ENCODE assay signal across 8 cellular contexts in the genomic region with DNA sequence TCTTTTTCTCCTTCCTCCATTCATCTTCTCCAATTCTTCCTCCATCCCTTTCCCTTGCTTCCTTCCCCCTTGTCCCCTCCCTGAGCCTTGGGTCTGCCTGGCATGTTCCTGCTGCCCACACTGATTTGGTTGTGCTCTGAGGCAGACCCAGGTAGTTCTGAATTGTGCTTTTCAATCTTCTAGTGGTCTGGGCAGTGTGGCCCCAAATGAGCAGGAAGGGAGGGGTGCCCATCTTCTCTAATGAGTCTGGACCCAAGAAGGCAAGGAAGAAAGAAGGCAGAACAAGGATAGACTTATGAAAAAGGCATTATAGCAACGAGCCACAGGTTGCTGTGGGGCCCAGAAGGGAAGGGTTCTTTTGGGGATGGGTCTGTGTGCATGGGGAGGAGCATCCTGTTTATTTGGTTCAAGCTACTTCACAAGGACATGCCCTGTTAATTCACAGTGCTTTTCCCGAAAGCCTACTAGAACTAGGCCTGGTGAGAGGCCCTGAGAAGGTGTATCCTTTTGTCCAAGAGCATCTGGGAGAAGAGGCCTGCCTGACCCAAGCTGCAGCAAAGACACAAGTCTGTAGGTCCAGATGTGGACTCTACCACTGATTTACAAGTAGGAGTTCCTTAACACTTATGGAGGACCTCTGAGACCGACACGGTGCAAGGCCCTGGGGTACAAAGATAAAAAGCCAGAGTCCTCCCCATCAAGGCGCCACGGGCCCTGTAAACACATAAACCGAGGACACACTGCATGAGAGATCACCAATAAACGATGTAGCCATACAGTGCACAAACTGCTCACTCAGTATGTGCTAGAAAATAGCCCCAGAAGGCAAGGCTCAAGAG. TPM values are rescaled to one million over a fixed set of nuclear protein-coding genes. Genes with fewer than 3 reads are reported as not detected.
A peak's percentile ranks its signal among the peaks of the same experiment; 100 is the strongest.
DNase-seq lines count a peak whose midpoint lies in the region; ATAC-seq and TF ChIP-seq lines count a peak whose summit lies in the region.

No MANE protein-coding gene starts in this region.

- H3K36me3 Mint-ChIP-seq in activated B cell treated with CpG ODN at 0.5 μM for 24 hours (ENCODE audit: low read depth): peaks cover 5% of the 10 kb centered on the region

- peak overlapping the region; percentile 77 for H2AFZ ChIP-seq in HCT116 (ENCODE audit: low read depth, low read length, poor library complexity, severe bottlenecking)

- ATAC-seq in HCT116 (no peak), activated B cell treated with CpG ODN at 0.5 μM for 24 hours (ENCODE audit: low read depth) (no peak), left ventricle myocardium superior (no peak), HG02938 (IDR thresholded peaks at IDR 0.05; ENCODE audit: unreplicated experiment) (no peak)

- TF ChIP-seq POLR2A in HCT116 (IDR thresholded peaks at IDR 0.05; ENCODE audit: borderline replicate concordance, extremely low read depth, insufficient read depth, insufficient read length): no peak

- H3K27ac ChIP-seq in HCT116 (ENCODE audit: low read depth, low read length) (peak overlapping the region; percentile 35), skin epidermis (peak overlapping the region in 19 of 21 experiments; percentile 39 to 99 (median 81))

- BruUV-seq in HCT116 (replicated peaks; lab: Mats Ljungman, UMichigan): no TSS peak

- peak overlapping the region; percentile 86 for H3K4me2 ChIP-seq in HCT116 (ENCODE audit: low read length)

- H4K20me1 ChIP-seq in HCT116 (ENCODE audit: insufficient read depth): no peaks in the 10 kb centered on the region

- peak overlapping the region; percentile 62 for H3K9ac ChIP-seq in HCT116 (ENCODE audit: low read length)

- H3K27me3 ChIP-seq in HCT116 (ENCODE audit: insufficient read depth, low read length): no peaks in the 10 kb centered on the region

- intact Hi-C loops in HCT116 (cut with micrococcal nuclease): no loop called here
- intact Hi-C loops in activated B cell treated with CpG ODN at 0.5 μM for 24 hours (cut with micrococcal nuclease): loop anchor here (5.0 to 10.0 kb wide), 3 partner anchors 458 to 1195 kb away; partner anchors contain the start of genes DCAF5 and MAP3K9
- intact Hi-C loops in left ventricle myocardium superior (cut with micrococcal nuclease): loop anchor here (10.0 kb wide), 1 partner anchor 55 kb away; no protein-coding TSS in a partner anchor

- RAD21 ChIA-PET in HCT116 (lab: Charles Lee; ENCODE audit: low non-redundant PET in 1 of 2, low total read pairs in 2 of 2, uncharacterized antibody in 2 of 2, unreplicated experiment in 2 of 2): interaction anchor here in 1 of 2 experiments (0.7 kb wide), 1 partner anchor 69 kb away, joined by 3 read pairs; no protein-coding TSS in a partner anchor

- peak overlapping the region; percentile 57 to 61 for H3K4me3 ChIP-seq in HCT116 (replicated peaks in 1 of 2; ENCODE audit: low read depth in 1 of 2, low read length in 2 of 2)
- H3K4me3 ChIP-seq in skin epidermis: peak overlapping the region in 6 of 7 experiments; percentile 62 to 91 (median 86)

- no peaks in the 10 kb centered on the region for H3K27me3 Mint-ChIP-seq in activated B cell treated with CpG ODN at 0.5 μM for 24 hours

- TF ChIP-seq CTCF in HCT116 (IDR thresholded peaks at IDR 0.05 in 2 of 3, conservative IDR thresholded peaks at IDR 0.05 in 1 of 3; ENCODE audit: borderline replicate concordance in 1 of 3, insufficient read depth in 1 of 3, low read depth in 2 of 3, low read length in 2 of 3) (no peak), activated B cell treated with CpG ODN at 0.5 μM for 24 hours (IDR thresholded peaks at IDR 0.05) (no peak)

- POLR2A ChIA-PET in HCT116 (lab: Charles Lee) (no interaction called here), activated B cell treated with CpG ODN at 0.5 μM for 24 hours (lab: Charles Lee) (interaction anchor here (0.6 to 3.4 kb wide), 15 partner anchors 13 to 1045 kb away, joined by 3 to 38 read pairs (median 6); partner anchors contain the start of genes ERH, SLC39A9 and SRSF5)

- H3K79me2 ChIP-seq in HCT116 (ENCODE audit: insufficient read depth, low read length): no peaks in the 10 kb centered on the region; the same call in 1 of the 2 replicates

- no peaks in the 10 kb centered on the region for H3K9me3 Mint-ChIP-seq in activated B cell treated with CpG ODN at 0.5 μM for 24 hours

- H3K4me3 Mint-ChIP-seq in activated B cell treated with CpG ODN at 0.5 μM for 24 hours: peak overlapping the region; percentile 81

- no peaks in the 10 kb centered on the region for H3K9me2 ChIP-seq in HCT116 (ENCODE audit: insufficient read depth)

- no peak for TF ChIP-seq RAD21 in HCT116 (IDR thresholded peaks at IDR 0.05; ENCODE audit: low read depth)

- H3K36me3 ChIP-seq in HCT116 (ENCODE audit: control insufficient read depth in 1 of 2, insufficient read depth in 2 of 2, low read length in 2 of 2): no peaks in the 10 kb centered on the region

- peaks cover 16 to 29% of the 10 kb centered on the region in 2 experiments for H3K4me1 ChIP-seq in HCT116 (ENCODE audit: control insufficient read depth in 1 of 2, insufficient read depth in 2 of 2, low read length in 2 of 2)

- no peaks in the 10 kb centered on the region for H3K9me3 ChIP-seq in HCT116 (ENCODE audit: control insufficient read depth in 1 of 2, insufficient read depth in 1 of 2, low read depth in 1 of 2, low read length in 2 of 2)

- H3K27ac Mint-ChIP-seq in activated B cell treated with CpG ODN at 0.5 μM for 24 hours: peak overlapping the region; percentile 84

- CTCF ChIA-PET in HCT116 (lab: Charles Lee) (interaction anchor here (1.1 kb wide), 1 partner anchor 22 kb away, joined by 3 read pairs; no protein-coding TSS in a partner anchor), activated B cell treated with CpG ODN at 0.5 μM for 24 hours (lab: Charles Lee) (interaction anchor here (1.2 to 1.3 kb wide), 3 partner anchors 51 to 117 kb away, joined by 3 to 8 read pairs (median 5); no protein-coding TSS in a partner anchor)

- no peak for DNase-seq in HCT116 (ENCODE audit: low read depth, low spot score)
- DNase-seq in activated B cell treated with CpG ODN at 0.5 μM for 24 hours: no peak
- peak; percentile 20 for DNase-seq in left ventricle myocardium superior
- no peak for DNase-seq in T-helper 9 cell
- no peak for DNase-seq in GDM1 (lab: John Stamatoyannopoulos, UW)
- DNase-seq in NCI-H2171 (lab: John Stamatoyannopoulos, UW): no peak

- H3K4me1 Mint-ChIP-seq in activated B cell treated with CpG ODN at 0.5 μM for 24 hours: peaks cover 42% of the 10 kb centered on the region

TF ChIP-seq in HCT116, 20 proteins besides CTCF, POLR2A, EP300 and RAD21 (continues in another document):
- TF ChIP-seq YY1 (IDR thresholded peaks at IDR 0.05; ENCODE audit: extremely low read depth, insufficient replicate concordance, low read depth, low read length) (no peak), REST (IDR thresholded peaks at IDR 0.05; ENCODE audit: low read depth) (no peak), JUND (IDR thresholded peaks at IDR 0.05) (no peak), EGR1 (IDR thresholded peaks at IDR 0.05; ENCODE audit: low read depth) (no peak), ZNF274 (IDR thresholded peaks at IDR 0.05; ENCODE audit: low read depth, low read length) (no peak), CBX3 (IDR thresholded peaks at IDR 0.05; ENCODE audit: low read depth) (no peak), SRF (IDR thresholded peaks at IDR 0.05; ENCODE audit: low read depth) (no peak), TCF7L2 (IDR thresholded peaks at IDR 0.05; ENCODE audit: borderline replicate concordance, extremely low read depth, insufficient read depth, insufficient read length) (no peak), FOSL1 (IDR thresholded peaks at IDR 0.05; ENCODE audit: low read depth) (no peak), EZH2phosphoT487 (IDR thresholded peaks at IDR 0.05; ENCODE audit: borderline replicate concordance) (no peak), POLR2AphosphoS5 (IDR thresholded peaks at IDR 0.05; ENCODE audit: low read depth, low read length) (no peak), CEBPB (IDR thresholded peaks at IDR 0.05; ENCODE audit: low read depth) (no peak), ELF1 (IDR thresholded peaks at IDR 0.05; ENCODE audit: borderline replicate concordance, low read depth) (no peak)
- TF ChIP-seq, protein P1, sequence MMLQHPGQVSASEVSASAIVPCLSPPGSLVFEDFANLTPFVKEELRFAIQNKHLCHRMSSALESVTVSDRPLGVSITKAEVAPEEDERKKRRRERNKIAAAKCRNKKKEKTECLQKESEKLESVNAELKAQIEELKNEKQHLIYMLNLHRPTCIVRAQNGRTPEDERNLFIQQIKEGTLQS (IDR thresholded peaks at IDR 0.05): no peak

RNA-seq across cellular contexts. Expression of gene SUSD6, which starts 1.2 kb away (rescaled TPM):
- 6.4 TPM for total RNA-seq in HCT116 (2021; ENCODE audit: unreplicated experiment)
- 3.1 and 3.6 TPM in 2 replicates for polyA plus RNA-seq in HCT116 (2012)
- 63.5 and 67.1 TPM in 2 replicates for total RNA-seq in activated B cell treated with CpG ODN at 0.5 μM for 24 hours
- 21.4 TPM for total RNA-seq in left ventricle myocardium superior

RNA-seq across cellular contexts. Expression of gene CCDC177, which starts 35.6 kb away (rescaled TPM):
- total RNA-seq in HCT116 (2021; ENCODE audit: unreplicated experiment) (not detected), activated B cell treated with CpG ODN at 0.5 μM for 24 hours (0.05 TPM in 1 of 2 replicates, not detected in the other), left ventricle myocardium superior (not detected)
- not detected in 2 replicates for polyA plus RNA-seq in HCT116 (2012)
